In genomic region chr14:78188882-78189281, GRCh38 we compare ENCODE assay signal across 18 cellular contexts.
"Had no signal": no experiment of that assay in that cellular context is flagged by ENCODE, and none has a peak within 500 bp of the region (broad histone marks: within the 10 kb centered on the region; RNA-seq: fewer than 3 reads in every experiment).

No MANE protein-coding gene starts in this region.

- H3K4me3 Mint-ChIP-seq: dendritic cell treated with granulocyte-macrophage colony-stimulating factor and Interleukin-4, amounts not matched to agents 40 ng/mL and 50 ng/mL, for 4 days; effector memory CD8-positive, alpha-beta T cell; endodermal cell had no signal

- H3K9me3 Mint-ChIP-seq: dendritic cell treated with granulocyte-macrophage colony-stimulating factor and Interleukin-4, amounts not matched to agents 40 ng/mL and 50 ng/mL, for 4 days; endodermal cell had no signal

- DNase-seq: colonic mucosa; cortex of kidney; dermis blood vessel endothelial cell; effector CD4-positive, alpha-beta T cell; effector CD8-positive, alpha-beta T cell; effector memory CD4-positive, alpha-beta T cell; effector memory CD8-positive, alpha-beta T cell; endodermal cell; erythroblast; esophagus squamous epithelium; foreskin fibroblast; foreskin keratinocyte; foreskin melanocyte; gastrocnemius medialis; glutamatergic neuron; heart left ventricle; heart right ventricle had no signal

- H3K4me1 Mint-ChIP-seq: endodermal cell had no signal

- H3K27ac Mint-ChIP-seq: dendritic cell treated with granulocyte-macrophage colony-stimulating factor and Interleukin-4, amounts not matched to agents 40 ng/mL and 50 ng/mL, for 4 days; effector memory CD8-positive, alpha-beta T cell; endodermal cell had no signal
